Comparison of ENCODE assay signal across 9 cellular contexts in genomic region chr9:136694163-136694864, GRCh38. TPM values are rescaled to one million over a fixed set of nuclear protein-coding genes. Genes with fewer than 3 reads are reported as not detected.
A peak's percentile ranks its signal among the peaks of the same experiment; 100 is the strongest.
DNase-seq lines count a peak whose midpoint lies in the region; ATAC-seq and TF ChIP-seq lines count a peak whose summit lies in the region.
"Had no signal": no experiment of that assay in that cellular context is flagged by ENCODE, and none has a peak within 500 bp of the region (broad histone marks: within the 10 kb centered on the region; RNA-seq: fewer than 3 reads in every experiment).

No MANE protein-coding gene starts in this region.

- H3K4me3 Mint-ChIP-seq in endodermal cell (no peak overlapping the region), naive B cell (no peak overlapping the region)

- H3K9me3 ChIP-seq in endodermal cell (ENCODE audit: control insufficient read depth, low read length) = no peaks in the 10 kb centered on the region

- H3K4me1 ChIP-seq in endodermal cell (ENCODE audit: control insufficient read depth, insufficient read depth, low read length) = no peaks in the 10 kb centered on the region

- no peak for DNase-seq in AG09309 (ENCODE audit: low read depth)
- peak; percentile 87 for DNase-seq in RWPE1 (ENCODE audit: low spot score)
- DNase-seq in endodermal cell = peak; percentile 93
- no peak for DNase-seq in naive B cell
- no peak for DNase-seq in putamen (ENCODE audit: low spot score)

- H3K27me3 ChIP-seq in endodermal cell (ENCODE audit: control insufficient read depth, insufficient read depth, low read length, poor library complexity, severe bottlenecking) = no peaks in the 10 kb centered on the region

- H3K4me3 ChIP-seq in AG09309 (ENCODE audit: control insufficient read depth, low read depth, low read length) = no peak overlapping the region
- H3K4me3 ChIP-seq in endodermal cell (ENCODE audit: low read length) = no peak overlapping the region

- TF ChIP-seq CTCF in AG09309 (IDR thresholded peaks at IDR 0.05; ENCODE audit: control insufficient read depth, insufficient read depth, low read depth, low read length, missing control alignments) (peak; percentile 78), GM12873 (IDR thresholded peaks at IDR 0.05; ENCODE audit: insufficient read depth, low read depth, low read length, missing control alignments) (peak; percentile 62), RWPE1 (conservative IDR thresholded peaks at IDR 0.05; ENCODE audit: low read depth) (peak; percentile 89), endodermal cell (conservative IDR thresholded peaks at IDR 0.05) (peak; percentile 86)

- no peak overlapping the region for H3K27ac Mint-ChIP-seq in endodermal cell
- no peak overlapping the region for H3K27ac Mint-ChIP-seq in naive B cell

- CTCF ChIA-PET in RWPE1 (lab: Yijun Ruan, JAX) = interaction anchor here (0.6 to 2.8 kb wide), 17 partner anchors 8 to 912 kb away, joined by 3 to 28 read pairs (median 4); no protein-coding TSS in a partner anchor

- H3K36me3 Mint-ChIP-seq in endodermal cell (ENCODE audit: low read depth) = no peaks in the 10 kb centered on the region
- no peaks in the 10 kb centered on the region for H3K36me3 Mint-ChIP-seq in naive B cell

- POLR2A ChIA-PET in RWPE1 (lab: Yijun Ruan, JAX; ENCODE audit: low non-redundant PET) = interaction anchor here (0.6 to 0.7 kb wide), 2 partner anchors 12 to 34 kb away, joined by 4 read pairs; no protein-coding TSS in a partner anchor

- H3K36me3 ChIP-seq in endodermal cell (ENCODE audit: control insufficient read depth, insufficient read depth, low read length) = no peaks in the 10 kb centered on the region

- H3K4me1 Mint-ChIP-seq in endodermal cell = peaks cover 8% of the 10 kb centered on the region
- H3K4me1 Mint-ChIP-seq in naive B cell = peaks cover 9 to 17% (median 12%) of the 10 kb centered on the region in 3 donors

- H3K27ac ChIP-seq in RWPE1 (peak overlapping the region; percentile 84), endodermal cell (ENCODE audit: low read depth, low read length) (no peak overlapping the region)

- H3K27me3 Mint-ChIP-seq in endodermal cell (ENCODE audit: insufficient read depth) (peaks cover 1% of the 10 kb centered on the region), naive B cell (peaks cover 0 to 15% (median 6%) of the 10 kb centered on the region in 3 donors)

- peak; percentile 57 to 64 for ATAC-seq in naive B cell (ENCODE audit: low read depth in 2 of 2)
- no peak for ATAC-seq in GM18511 (IDR thresholded peaks at IDR 0.05; ENCODE audit: unreplicated experiment)
- no peak for ATAC-seq in HG03442 (IDR thresholded peaks at IDR 0.05; ENCODE audit: unreplicated experiment)

- no peaks in the 10 kb centered on the region for H3K9me3 Mint-ChIP-seq in endodermal cell
- H3K9me3 Mint-ChIP-seq in naive B cell = no peaks in the 10 kb centered on the region

- WGBS in endodermal cell (ENCODE audit: insufficient coverage in 1 of 2, insufficient read length in 1 of 2), 2 experiments = 66 to 75% methylated on average over 19 to 32 of the region's 32 CpGs

- no peak overlapping the region for H3K9ac ChIP-seq in endodermal cell (ENCODE audit: extremely low read depth, low read length, poor library complexity, severe bottlenecking)

RNA-seq across cellular contexts. Expression of gene AGPAT2, which starts 7.1 kb away (rescaled TPM):
- 10 to 100 TPM; 33.4 to 39.8 TPM for total RNA-seq in endodermal cell
- 16.9 TPM for polyA plus RNA-seq in endodermal cell (2013, experiment 1 of 2)
- 14.3 TPM for polyA plus RNA-seq in endodermal cell (2013, experiment 2 of 2)
- 10 to 100 TPM; 36.1 to 59.9 (median 48.0) TPM for polyA plus RNA-seq in naive B cell (ENCODE audit: low read depth in 6 of 6)

RNA-seq across cellular contexts. Expression of gene DIPK1B, which starts 18.1 kb away (rescaled TPM):
- total RNA-seq in endodermal cell = 10 to 100 TPM; 35.1 to 45.4 TPM
- 56.2 TPM for polyA plus RNA-seq in endodermal cell (2013, experiment 1 of 2)
- polyA plus RNA-seq in endodermal cell (2013, experiment 2 of 2) = 53.5 TPM
- polyA plus RNA-seq in naive B cell (ENCODE audit: low read depth in 6 of 6) = 10 to 100 TPM in 4 of 6 donors, 1 to 10 TPM in 1, under 1 TPM in 1; 0.91 to 71.6 (median 15.1) TPM

RNA-seq across cellular contexts. Expression of gene EGFL7, which starts 31.6 kb away (rescaled TPM):
- total RNA-seq in endodermal cell = 10 to 100 TPM; 31.5 to 34.0 TPM
- polyA plus RNA-seq in endodermal cell (2013, experiment 1 of 2) = 19.7 TPM
- polyA plus RNA-seq in endodermal cell (2013, experiment 2 of 2) = 15.6 TPM
- under 1 TPM in 2 of 6 donors, not detected in 4; 0.33 TPM for polyA plus RNA-seq in naive B cell (ENCODE audit: low read depth in 6 of 6)

RNA-seq across cellular contexts. Expression of gene LCN10, which starts 48.4 kb away (rescaled TPM):
- total RNA-seq in endodermal cell = 1 to 10 TPM in 1 of 2 donors, under 1 TPM in 1; 0.91 to 1.1 TPM
- 0.07 TPM for polyA plus RNA-seq in endodermal cell (2013, experiment 1 of 2)
- 0.17 TPM for polyA plus RNA-seq in endodermal cell (2013, experiment 2 of 2)
- polyA plus RNA-seq in naive B cell (ENCODE audit: low read depth in 6 of 6) = 10 to 100 TPM; 46.1 to 86.0 (median 65.3) TPM
- total RNA-seq: glomerular endothelial cell had no signal

RNA-seq across cellular contexts. Expression of gene LCN6, which starts 54.0 kb away (rescaled TPM):
- total RNA-seq in endodermal cell = not detected
- not detected for polyA plus RNA-seq in endodermal cell (2013, experiment 1 of 2)
- polyA plus RNA-seq in endodermal cell (2013, experiment 2 of 2) = not detected
- polyA plus RNA-seq in naive B cell (ENCODE audit: low read depth in 6 of 6) = not detected
- total RNA-seq: glomerular endothelial cell had no signal

Comparison
In these comparisons a context has a peak if more than half of its experiments do, and no peak if none do; other contexts are left out.
1. DNase-seq: peak in RWPE1 (single experiment) and endodermal cell (single experiment); none in AG09309 (single experiment), naive B cell (single experiment) and putamen (single experiment).
2. ATAC-seq: peak in naive B cell (2 of 2); none in GM18511 (single experiment) and HG03442 (single experiment).
3. Peak in every context shown above with its lines, with median percentiles within 50 percentile points of each other: CTCF ChIP-seq.